ENCODE assay signal across 16 cellular contexts in the genomic region with DNA sequence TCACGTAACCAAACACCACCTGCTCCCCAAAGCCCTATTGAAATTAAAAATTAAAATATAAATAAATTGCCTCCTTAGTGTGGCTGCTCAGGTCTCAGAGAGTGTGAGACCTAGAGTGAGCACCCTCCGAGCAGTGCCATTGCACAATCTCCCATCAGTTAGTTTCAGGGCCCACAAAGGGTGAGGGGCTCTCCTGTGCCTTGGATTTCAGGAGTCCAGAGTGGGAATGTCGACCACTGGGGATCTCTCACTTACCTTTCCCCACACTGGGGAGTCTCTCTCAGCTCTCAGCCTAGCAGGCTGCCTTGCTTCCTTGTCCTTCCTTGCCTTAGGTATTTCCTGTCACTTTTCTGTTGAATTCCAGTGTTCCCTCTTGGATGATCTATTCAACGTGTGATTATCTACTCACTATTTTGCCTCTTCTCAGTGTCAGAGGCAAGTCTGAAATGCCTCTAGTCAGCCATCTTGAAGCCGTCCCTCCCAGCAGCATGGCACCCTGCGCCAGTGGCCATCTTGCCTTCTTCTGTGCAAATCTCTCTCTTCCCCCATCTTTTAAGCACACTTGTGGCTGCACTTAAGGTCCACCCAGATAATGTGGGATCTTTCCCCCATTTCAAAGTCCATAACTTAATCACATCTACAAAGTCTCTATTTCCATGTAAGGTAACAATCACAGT.
"Had no signal": no experiment of that assay in that cellular context is flagged by ENCODE, and none has a peak within 500 bp of the region (broad histone marks: within the 10 kb centered on the region; RNA-seq: fewer than 3 reads in every experiment).

No MANE protein-coding gene starts in this region.

- H3K4me3 Mint-ChIP-seq: activated CD4-positive, alpha-beta T cell treated with anti-CD3 and anti-CD28 coated beads, Interleukin-2, amount 10 ng/mL, durations not matched to agents 24 days and 14 days; activated T-helper 1 cell treated with anti-CD3 and anti-CD28 coated beads, Interleukin-12 subunit alpha, Interleukin-12 subunit beta, Interleukin-2, Interleukin-4 antibody, amounts not matched to agents 30 ng/mL and 10 ng/mL and 1 ng/mL, durations not matched to agents 14 hours and 24 hours and 36 hours; effector memory CD8-positive, alpha-beta T cell; nephron progenitor cell had no signal

- H3K4me2 ChIP-seq: hepatocyte had no signal

- H3K27ac ChIP-seq: hepatocyte had no signal

- H3K4me3 ChIP-seq: hepatocyte, lung had no signal

- ATAC-seq: activated naive CD4-positive, alpha-beta T cell treated with anti-CD3 and anti-CD28 coated beads, Interleukin-2, amount 50 U/mL, for 72 hours; effector memory CD8-positive, alpha-beta T cell; left cardiac atrium; stimulated activated naive CD8-positive, alpha-beta T cell treated with anti-CD3 and anti-CD28 coated beads, Interleukin-15, Interleukin-2, amounts not matched to agents 100 U/mL and 50 U/mL, for 24 hours had no signal

- H2AFZ ChIP-seq: hepatocyte had no signal

- H3K27me3 ChIP-seq: hepatocyte had no signal

- DNase-seq: activated CD4-positive, alpha-beta T cell treated with anti-CD3 and anti-CD28 coated beads, Interleukin-2, amount 10 ng/mL, durations not matched to agents 24 days and 14 days; activated gamma-delta T cell treated with Interleukin-2 at 50 U/mL for 16 hours; activated T-cell treated with anti-CD3 and anti-CD28 coated beads for 4 hours; dermis blood vessel endothelial cell; effector memory CD8-positive, alpha-beta T cell; foreskin fibroblast; left cardiac atrium; nephron progenitor cell; occipital lobe; retina; stimulated activated naive CD8-positive, alpha-beta T cell treated with anti-CD3 and anti-CD28 coated beads, Interleukin-15, Interleukin-2, amounts not matched to agents 100 U/mL and 50 U/mL, for 24 hours; T1000 had no signal

- H3K27ac Mint-ChIP-seq: activated CD4-positive, alpha-beta T cell treated with anti-CD3 and anti-CD28 coated beads, Interleukin-2, amount 10 ng/mL, durations not matched to agents 24 days and 14 days; activated naive CD4-positive, alpha-beta T cell treated with anti-CD3 and anti-CD28 coated beads, Interleukin-2, amount 50 U/mL, for 72 hours; activated T-helper 1 cell treated with anti-CD3 and anti-CD28 coated beads, Interleukin-12 subunit alpha, Interleukin-12 subunit beta, Interleukin-2, Interleukin-4 antibody, amounts not matched to agents 30 ng/mL and 10 ng/mL and 1 ng/mL, durations not matched to agents 14 hours and 24 hours and 36 hours; effector memory CD8-positive, alpha-beta T cell; nephron progenitor cell had no signal

- H3K4me1 Mint-ChIP-seq: nephron progenitor cell had no signal
